25 cellular contexts compared by ENCODE assay signal in the genomic region with DNA sequence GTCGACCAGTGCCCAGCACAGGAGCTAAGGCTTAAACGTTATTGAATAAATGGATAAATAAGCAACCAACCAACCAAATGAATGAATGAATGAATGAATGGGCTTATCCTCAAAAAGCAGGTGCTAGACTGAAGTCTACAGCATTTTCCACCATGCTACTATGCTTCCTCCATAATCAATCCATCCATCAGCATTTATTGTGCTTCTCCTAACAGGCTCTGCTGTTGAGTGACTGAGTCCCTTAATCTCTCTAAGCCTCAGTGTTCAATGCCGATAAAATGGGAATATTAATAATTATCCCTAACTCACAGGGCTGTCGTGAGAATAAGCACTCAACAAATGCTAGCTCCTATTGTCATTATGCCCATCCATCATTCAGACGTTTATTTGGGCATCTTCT.
"Had no signal": no experiment of that assay in that cellular context is flagged by ENCODE, and none has a peak within 500 bp of the region (broad histone marks: within the 10 kb centered on the region; RNA-seq: fewer than 3 reads in every experiment).

No MANE protein-coding gene starts in this region.

- H3K36me3 Mint-ChIP-seq: immature natural killer cell; natural killer cell treated with Interleukin-12 subunit alpha and Interleukin-12 subunit beta and Interleukin-15 and Interleukin-18, amount 100 ng/mL, for 72 hours had no signal

- H3K27me3 ChIP-seq: pancreas had no signal

- H3K9me3 ChIP-seq: esophagus squamous epithelium, gastroesophageal sphincter, left ventricle myocardium inferior, lower lobe of right lung, pancreas, spleen, stomach, thoracic aorta, transverse colon had no signal

- H3K27ac ChIP-seq: esophagus squamous epithelium, gastroesophageal sphincter, left ventricle myocardium inferior, lower lobe of right lung, pancreas, stomach, thoracic aorta, transverse colon had no signal

- FAIRE-seq: kidney, pancreas had no signal

- H3K4me3 ChIP-seq: esophagus squamous epithelium, gastroesophageal sphincter, left ventricle myocardium inferior, lower lobe of right lung, pancreas, spleen, stomach, thoracic aorta, transverse colon had no signal

- H3K27me3 Mint-ChIP-seq: effector memory CD8-positive, alpha-beta T cell had no signal

- DNase-seq: effector memory CD8-positive, alpha-beta T cell; esophagus squamous epithelium; glutamatergic neuron; immature natural killer cell; kidney; left cardiac atrium; left ventricle myocardium inferior; lower lobe of right lung; mesenchymal stem cell; midbrain; occipital lobe; pancreas; spleen; stimulated activated CD4-positive, alpha-beta T cell treated with anti-CD3 and anti-CD28 coated beads, Interleukin-15, amount 100 ng/mL, for 24 hours; stimulated activated CD4-positive, alpha-beta T cell treated with anti-CD3 and anti-CD28 coated beads, Interleukin-1b, Interleukin-23, amount 100 ng/mL, for 48 hours; stimulated activated CD4-positive, alpha-beta T cell treated with anti-CD3 and anti-CD28 coated beads, Interleukin-4, amount 100 ng/mL, for 24 hours; stimulated activated naive CD4-positive, alpha-beta T cell; stomach; substantia nigra; transverse colon had no signal

- H3K36me3 ChIP-seq: esophagus squamous epithelium, gastroesophageal sphincter, left ventricle myocardium inferior, lower lobe of right lung, pancreas, spleen, stomach, thoracic aorta, transverse colon had no signal

- H3K4me3 Mint-ChIP-seq: effector memory CD8-positive, alpha-beta T cell; immature natural killer cell; natural killer cell treated with Interleukin-12 subunit alpha and Interleukin-12 subunit beta and Interleukin-15 and Interleukin-18, amount 100 ng/mL, for 72 hours had no signal

- H3K27ac Mint-ChIP-seq: progenitor cell of endocrine pancreas had no signal

- ATAC-seq: effector memory CD8-positive, alpha-beta T cell; gastroesophageal sphincter; left cardiac atrium; lower lobe of right lung; pancreas; sciatic nerve had no signal

- H3K9me3 Mint-ChIP-seq: effector memory CD8-positive, alpha-beta T cell; natural killer cell treated with Interleukin-12 subunit alpha and Interleukin-12 subunit beta and Interleukin-15 and Interleukin-18, amount 100 ng/mL, for 72 hours had no signal
